Comparison of ENCODE assay signal across 21 cellular contexts in genomic region chr12:62805517-62805916, GRCh38.
DNase-seq lines count a peak whose midpoint lies in the region; ATAC-seq, FAIRE-seq and TF ChIP-seq lines count a peak whose summit lies in the region.
"Had no signal": no experiment of that assay in that cellular context is flagged by ENCODE, and none has a peak within 500 bp of the region (broad histone marks: within the 10 kb centered on the region; RNA-seq: fewer than 3 reads in every experiment).

No MANE protein-coding gene starts in this region.

- no peaks in the 10 kb centered on the region for H3K36me3 Mint-ChIP-seq in activated CD8-positive, alpha-beta T cell treated with anti-CD3 and anti-CD28 coated beads for 36 hours (ENCODE audit: low read depth)
- no peaks in the 10 kb centered on the region for H3K36me3 Mint-ChIP-seq in activated CD8-positive, alpha-beta T cell treated with anti-CD3 and anti-CD28 coated beads, Interleukin-2, amount 10 ng/mL, durations not matched to agents 7 days and 5 days (ENCODE audit: low read depth)
- peaks cover 10% of the 10 kb centered on the region for H3K36me3 Mint-ChIP-seq in type B pancreatic cell
- H3K36me3 Mint-ChIP-seq: IgD-negative memory B cell had no signal

- DNase-seq in activated CD8-positive, alpha-beta T cell treated with anti-CD3 and anti-CD28 coated beads for 36 hours: peak; percentile 11
- no peak for DNase-seq in activated CD8-positive, alpha-beta T cell treated with anti-CD3 and anti-CD28 coated beads, Interleukin-2, amount 10 ng/mL, durations not matched to agents 7 days and 5 days
- DNase-seq in type B pancreatic cell (ENCODE audit: extremely low spot score, unreplicated experiment) (no peak), small intestine (no peak), HuH-7.5 (ENCODE audit: low spot score) (no peak)
- DNase-seq in activated effector memory CD4-positive, alpha-beta T cell treated with Interleukin-2 at 50 U/mL for 16 hours: no peak
- DNase-seq: 8988T; DMS79 treated with DMSO at 0.1 percent for 48 hours; Karpas-422; NCI-H1417 treated with DMSO at 0.1 percent for 48 hours; NCI-H187 treated with DMSO at 0.1 percent for 48 hours; NCI-H2171; NK-92 treated with Interleukin-12 subunit alpha and Interleukin-12 subunit beta, amount 100 ng/mL, for 24 hours; Peyer's patch; SW 1271 had no signal

- no peak overlapping the region for H3K4me3 ChIP-seq in small intestine (ENCODE audit: low read depth in 1 of 2, low read length in 2 of 2)
- H3K4me3 ChIP-seq: Peyer's patch had no signal

- H3K4me1 ChIP-seq in small intestine (ENCODE audit: control insufficient read depth in 2 of 2, insufficient read depth in 1 of 2, low read depth in 1 of 2, low read length in 1 of 2): no peaks in the 10 kb centered on the region
- H3K4me1 ChIP-seq: Peyer's patch had no signal

- intact Hi-C loops in activated CD8-positive, alpha-beta T cell treated with anti-CD3 and anti-CD28 coated beads for 36 hours (cut with micrococcal nuclease): no loop called here

- WGBS in small intestine, 3 donors: 80 to 87% (median 83%) methylated on average over 3 of the region's 3 CpGs

- no peak for TF ChIP-seq CTCF in activated CD8-positive, alpha-beta T cell treated with anti-CD3 and anti-CD28 coated beads for 36 hours (IDR thresholded peaks at IDR 0.05)
- no peak for TF ChIP-seq CTCF in type B pancreatic cell (conservative IDR thresholded peaks at IDR 0.05)

- no peaks in the 10 kb centered on the region for H3K9me3 ChIP-seq in small intestine (ENCODE audit: control insufficient read depth, low read depth)
- H3K9me3 ChIP-seq: Peyer's patch had no signal

- no peak overlapping the region for H3K27ac Mint-ChIP-seq in activated CD8-positive, alpha-beta T cell treated with anti-CD3 and anti-CD28 coated beads for 36 hours
- H3K27ac Mint-ChIP-seq in activated CD8-positive, alpha-beta T cell treated with anti-CD3 and anti-CD28 coated beads, Interleukin-2, amount 10 ng/mL, durations not matched to agents 7 days and 5 days: no peak overlapping the region
- peak overlapping the region; percentile 16 for H3K27ac Mint-ChIP-seq in type B pancreatic cell
- H3K27ac Mint-ChIP-seq: B cell, IgD-negative memory B cell had no signal

- peaks cover 1% of the 10 kb centered on the region for H3K27me3 Mint-ChIP-seq in activated CD8-positive, alpha-beta T cell treated with anti-CD3 and anti-CD28 coated beads for 36 hours
- peaks cover 11% of the 10 kb centered on the region for H3K27me3 Mint-ChIP-seq in activated CD8-positive, alpha-beta T cell treated with anti-CD3 and anti-CD28 coated beads, Interleukin-2, amount 10 ng/mL, durations not matched to agents 7 days and 5 days (ENCODE audit: low read depth)
- no peaks in the 10 kb centered on the region for H3K27me3 Mint-ChIP-seq in type B pancreatic cell
- H3K27me3 Mint-ChIP-seq: B cell, IgD-negative memory B cell had no signal

- CTCF ChIA-PET in activated CD8-positive, alpha-beta T cell treated with anti-CD3 and anti-CD28 coated beads for 36 hours (lab: Charles Lee): no interaction called here
- CTCF ChIA-PET in activated CD8-positive, alpha-beta T cell treated with anti-CD3 and anti-CD28 coated beads, Interleukin-2, amount 10 ng/mL, durations not matched to agents 7 days and 5 days (lab: Charles Lee): interaction anchor here (3.9 kb wide), 1 partner anchor 9 kb away, joined by 42 read pairs; no protein-coding TSS in a partner anchor

- no peak for ATAC-seq in activated CD8-positive, alpha-beta T cell treated with anti-CD3 and anti-CD28 coated beads for 36 hours
- ATAC-seq in activated CD8-positive, alpha-beta T cell treated with anti-CD3 and anti-CD28 coated beads, Interleukin-2, amount 10 ng/mL, durations not matched to agents 7 days and 5 days: no peak
- ATAC-seq in HG02798 (IDR thresholded peaks at IDR 0.05; ENCODE audit: poor library complexity, unreplicated experiment) (peak; percentile 25), HG03103 (IDR thresholded peaks at IDR 0.05; ENCODE audit: low read depth, unreplicated experiment) (peak; percentile 34)

- H3K4me3 Mint-ChIP-seq in activated CD8-positive, alpha-beta T cell treated with anti-CD3 and anti-CD28 coated beads for 36 hours: no peak overlapping the region
- no peak overlapping the region for H3K4me3 Mint-ChIP-seq in activated CD8-positive, alpha-beta T cell treated with anti-CD3 and anti-CD28 coated beads, Interleukin-2, amount 10 ng/mL, durations not matched to agents 7 days and 5 days
- no peak overlapping the region for H3K4me3 Mint-ChIP-seq in type B pancreatic cell
- H3K4me3 Mint-ChIP-seq: B cell, IgD-negative memory B cell had no signal

- FAIRE-seq in small intestine (lab: Jason Lieb, UNC): no peak
- FAIRE-seq: H54, HTR-8/SVneo had no signal

- POLR2A ChIA-PET in activated CD8-positive, alpha-beta T cell treated with anti-CD3 and anti-CD28 coated beads for 36 hours (lab: Charles Lee): no interaction called here
- POLR2A ChIA-PET in activated CD8-positive, alpha-beta T cell treated with anti-CD3 and anti-CD28 coated beads, Interleukin-2, amount 10 ng/mL, durations not matched to agents 7 days and 5 days (lab: Charles Lee): no interaction called here

- no peak overlapping the region for H3K27ac ChIP-seq in small intestine (ENCODE audit: low read depth in 1 of 2, low read length in 1 of 2)
- H3K27ac ChIP-seq: Peyer's patch had no signal

- no peaks in the 10 kb centered on the region for H3K27me3 ChIP-seq in small intestine (ENCODE audit: control insufficient read depth in 2 of 2, insufficient read depth in 2 of 2, low read length in 2 of 2)
- H3K27me3 ChIP-seq: Peyer's patch had no signal

- no peaks in the 10 kb centered on the region for H3K9me3 Mint-ChIP-seq in activated CD8-positive, alpha-beta T cell treated with anti-CD3 and anti-CD28 coated beads for 36 hours
- H3K9me3 Mint-ChIP-seq in activated CD8-positive, alpha-beta T cell treated with anti-CD3 and anti-CD28 coated beads, Interleukin-2, amount 10 ng/mL, durations not matched to agents 7 days and 5 days (ENCODE audit: insufficient read depth): no peaks in the 10 kb centered on the region
- no peaks in the 10 kb centered on the region for H3K9me3 Mint-ChIP-seq in type B pancreatic cell

- H3K36me3 ChIP-seq in small intestine (ENCODE audit: control insufficient read depth in 2 of 2, insufficient read depth in 2 of 2, low read length in 2 of 2): no peaks in the 10 kb centered on the region
- H3K36me3 ChIP-seq: Peyer's patch had no signal

- peaks cover 11% of the 10 kb centered on the region for H3K4me1 Mint-ChIP-seq in activated CD8-positive, alpha-beta T cell treated with anti-CD3 and anti-CD28 coated beads for 36 hours (ENCODE audit: low read depth)
- peaks cover 19% of the 10 kb centered on the region for H3K4me1 Mint-ChIP-seq in activated CD8-positive, alpha-beta T cell treated with anti-CD3 and anti-CD28 coated beads, Interleukin-2, amount 10 ng/mL, durations not matched to agents 7 days and 5 days (ENCODE audit: low read depth)
- H3K4me1 Mint-ChIP-seq in type B pancreatic cell (ENCODE audit: unreplicated experiment): peaks cover 12% of the 10 kb centered on the region
- H3K4me1 Mint-ChIP-seq: B cell, IgD-negative memory B cell had no signal

Comparison
In these comparisons a context has a peak if more than half of its experiments do, and no peak if none do; other contexts are left out.
1. ATAC-seq: peak in HG02798 (single experiment) and HG03103 (single experiment); none in activated CD8-positive, alpha-beta T cell treated with anti-CD3 and anti-CD28 coated beads for 36 hours (single experiment) and activated CD8-positive, alpha-beta T cell treated with anti-CD3 and anti-CD28 coated beads, Interleukin-2, amount 10 ng/mL, durations not matched to agents 7 days and 5 days (single experiment).